8 cellular contexts compared by ENCODE assay signal in genomic region chr3:145094355-145094941, GRCh38.
DNase-seq lines count a peak whose midpoint lies in the region; ATAC-seq and TF ChIP-seq lines count a peak whose summit lies in the region.

No MANE protein-coding gene starts in this region.

- no peaks in the 10 kb centered on the region for H3K9me3 ChIP-seq in ovary

- TF ChIP-seq CTCF in AG10803 (conservative IDR thresholded peaks at IDR 0.05; ENCODE audit: low read length) (no peak), ovary (IDR thresholded peaks at IDR 0.05) (no peak)

- intact Hi-C loops in ovary (cut with DNase I), result no loop called here

- no peak for TF ChIP-seq POLR2A in ovary (IDR thresholded peaks at IDR 0.05)

- 2 to 15% (median 3%) methylated on average over 3 of the region's 3 CpGs for WGBS in ovary, 3 donors

- peaks cover 2% of the 10 kb centered on the region for H3K4me1 ChIP-seq in ovary (ENCODE audit: insufficient read depth)

- DNase-seq in AG10803 (ENCODE audit: low read depth), result peak; percentile 22
- DNase-seq in RPMI7951 (ENCODE audit: low read depth), result peak; percentile 20
- DNase-seq in glomerular endothelial cell (ENCODE audit: extremely low read depth, low read depth, low spot score), result peak; percentile 25
- DNase-seq in NCI-H187 treated with DMSO at 0.1 percent for 48 hours (lab: John Stamatoyannopoulos, UW), result no peak
- no peak for DNase-seq in NCI-H2107 treated with DMSO at 0.1 percent for 48 hours (lab: John Stamatoyannopoulos, UW; ENCODE audit: unreplicated experiment)
- DNase-seq in ovary, result no peak

- H3K27me3 ChIP-seq in ovary, result no peaks in the 10 kb centered on the region

- no peak for TF ChIP-seq EP300 in ovary (IDR thresholded peaks at IDR 0.05)

- H3K4me3 ChIP-seq in AG10803 (ENCODE audit: low read length) (no peak overlapping the region), ovary (no peak overlapping the region)

- no peak overlapping the region for H3K27ac ChIP-seq in ovary

- ATAC-seq in GM19035 (IDR thresholded peaks at IDR 0.05; ENCODE audit: unreplicated experiment) (peak; percentile 86), HG03108 (IDR thresholded peaks at IDR 0.05; ENCODE audit: unreplicated experiment) (peak; percentile 83)

- H3K36me3 ChIP-seq in ovary, result no peaks in the 10 kb centered on the region

Comparison
In these comparisons a context has a peak if more than half of its experiments do, and no peak if none do; other contexts are left out.
1. DNase-seq: peak in AG10803 (single experiment), RPMI7951 (single experiment) and glomerular endothelial cell (single experiment); none in NCI-H187 treated with DMSO at 0.1 percent for 48 hours (single experiment), NCI-H2107 treated with DMSO at 0.1 percent for 48 hours (single experiment) and ovary (0 of 5).